Comparison of ENCODE assay signal across 8 cellular contexts in genomic region chrX:119757979-119758681, GRCh38. TPM values are rescaled to one million over a fixed set of nuclear protein-coding genes. Genes with fewer than 3 reads are reported as not detected.
DNase-seq lines count a peak whose midpoint lies in the region; ATAC-seq, FAIRE-seq and TF ChIP-seq lines count a peak whose summit lies in the region.

Gene SOWAHD, plus strand, starts transcription at chrX:119758588. Its CDS starts 80 bp downstream, at chrX:119758668.

- H3K4me2 ChIP-seq in K562 (ENCODE audit: insufficient read depth, low read length) (peak within 1 kb of the TSS; percentile 68), smooth muscle cell (peak within 1 kb of the TSS; percentile 84)

- H3K4me1 ChIP-seq in Panc1 (ENCODE audit: control insufficient read depth, insufficient read depth, low read length), result peaks cover 12% of the 10 kb centered on the region
- peaks cover 0 to 24% of the 10 kb centered on the region in 2 experiments; a peak in 3 of 5 replicates for H3K4me1 ChIP-seq in K562 (replicated peaks in 1 of 2; ENCODE audit: control insufficient read depth in 2 of 2, insufficient read depth in 2 of 2, low read length in 2 of 2)
- H3K4me1 ChIP-seq in smooth muscle cell (ENCODE audit: low read depth), result no peaks in the 10 kb centered on the region

- intact Hi-C loops in Panc1 (cut with micrococcal nuclease; ENCODE audit: unreplicated experiment), result loop anchor here (10.0 kb wide), 1 partner anchor 143 kb away; no protein-coding TSS in a partner anchor
- intact Hi-C loops in K562 (cut with micrococcal nuclease), result no loop called here

- H3K36me3 ChIP-seq in Panc1 (ENCODE audit: control insufficient read depth, insufficient read depth, low read length) (no peaks in the 10 kb centered on the region), K562 (ENCODE audit: control insufficient read depth, insufficient read depth, low read length) (no peaks in the 10 kb centered on the region), smooth muscle cell (ENCODE audit: low read depth) (no peaks in the 10 kb centered on the region)

- no peaks in the 10 kb centered on the region for H3F3A ChIP-seq in smooth muscle cell (ENCODE audit: low read depth)

- TF ChIP-seq CTCF in Panc1 (IDR thresholded peaks at IDR 0.05) (no peak), K562 (IDR thresholded peaks at IDR 0.05 in 2 of 3, conservative IDR thresholded peaks at IDR 0.05 in 1 of 3; ENCODE audit: insufficient read depth in 2 of 3, low read depth in 1 of 3, low read length in 3 of 3) (no peak), smooth muscle cell (IDR thresholded peaks at IDR 0.05; ENCODE audit: borderline replicate concordance, insufficient read depth, poor library complexity, severe bottlenecking) (no peak)

- H3K27me3 ChIP-seq in Panc1 (ENCODE audit: control insufficient read depth, insufficient read depth, low read length), result no peaks in the 10 kb centered on the region
- no peaks in the 10 kb centered on the region for H3K27me3 ChIP-seq in K562 (ENCODE audit: control insufficient read depth in 2 of 2, insufficient read depth in 2 of 2, low read length in 2 of 2)
- peaks cover 12% of the 10 kb centered on the region for H3K27me3 ChIP-seq in smooth muscle cell (ENCODE audit: low read depth)

- in situ Hi-C loops in Panc1 (cut with HindIII; ENCODE audit: low pct_unique_long_range_greater_than_20kb, low sequenced_read_pairs) (no loop called here), K562 (cut with MboI) (no loop called here)

- FAIRE-seq in K562 (lab: Jason Lieb, UNC), result no peak

- peak within 1 kb of the TSS; percentile 34 to 86; a peak in 3 of 4 replicates for H3K9ac ChIP-seq in K562 (ENCODE audit: insufficient read depth in 1 of 2, low read depth in 2 of 2, low read length in 2 of 2)
- H3K9ac ChIP-seq in smooth muscle cell (ENCODE audit: low read depth), result no peak within 1 kb of the TSS

- H3K9me3 ChIP-seq in Panc1 (ENCODE audit: control insufficient read depth, insufficient read depth, low read depth, low read length), result no peaks in the 10 kb centered on the region
- H3K9me3 ChIP-seq in K562 (replicated peaks; ENCODE audit: control insufficient read depth, insufficient read depth, low read depth, low read length), result no peaks in the 10 kb centered on the region
- no peaks in the 10 kb centered on the region for H3K9me3 ChIP-seq in smooth muscle cell (replicated peaks; ENCODE audit: low read depth)

- WGBS in K562 (ENCODE audit: insufficient coverage, low coverage, missing lambda C conversion rate), result 2% methylated on average over 15 of the region's 51 CpGs
- 50% methylated on average over 42 of the region's 51 CpGs for whole genome bisulfite sequencing in smooth muscle cell (ENCODE audit: low lambda C conversion rate)

- POLR2A ChIA-PET in Panc1 (lab: Charles Lee) (interaction anchor here (0.6 to 1.1 kb wide), 5 partner anchors 27 to 191 kb away, joined by 3 to 6 read pairs (median 4); partner anchors contain the start of genes RPL39 and SEPTIN6), K562 (lab: Yijun Ruan, JAX) (interaction anchor here (0.9 to 1.6 kb wide), 4 partner anchors 9 to 34 kb away, joined by 4 to 7 read pairs (median 4); partner anchors contain the start of gene RPL39)

- CTCF ChIA-PET in Panc1 (lab: Charles Lee) (interaction anchor here (0.6 to 1.8 kb wide), 5 partner anchors 13 to 154 kb away, joined by 3 to 8 read pairs (median 3); no protein-coding TSS in a partner anchor), K562 (lab: Yijun Ruan, JAX; ENCODE audit: low intra/inter-chr PET ratio) (no interaction called here)

- no peak within 1 kb of the TSS for H3K27ac ChIP-seq in Panc1 (ENCODE audit: low read length)
- H3K27ac ChIP-seq in K562 (ENCODE audit: extremely low read depth, low read depth, low read length), result no peak within 1 kb of the TSS
- no peak within 1 kb of the TSS for H3K27ac ChIP-seq in smooth muscle cell (ENCODE audit: low read depth)

- no peaks in the 10 kb centered on the region for H3K9me1 ChIP-seq in K562 (ENCODE audit: control insufficient read depth, insufficient read depth, low read length)

- H2AFZ ChIP-seq in K562 (ENCODE audit: low read depth, low read length), result peak within 1 kb of the TSS; percentile 84
- peak within 1 kb of the TSS; percentile 49 for H2AFZ ChIP-seq in smooth muscle cell (ENCODE audit: low read depth)

- H3K79me2 ChIP-seq in K562 (ENCODE audit: control insufficient read depth, insufficient read depth, low read length), result no peaks in the 10 kb centered on the region
- no peaks in the 10 kb centered on the region for H3K79me2 ChIP-seq in smooth muscle cell (ENCODE audit: low read depth)

- no peak for TF ChIP-seq EP300 in K562 (IDR thresholded peaks at IDR 0.05; ENCODE audit: low read length)

- TF ChIP-seq RAD21 in K562 (CRISPR knock-in tag; conservative IDR thresholded peaks at IDR 0.05 in 1 of 2, IDR thresholded peaks at IDR 0.05 in 1 of 2), result no peak

- BruUV-seq in Panc1 (replicated peaks; lab: Mats Ljungman, UMichigan), result no TSS peak
- no TSS peak for BruUV-seq in K562 (replicated peaks; lab: Mats Ljungman, UMichigan)

- H4K20me1 ChIP-seq in K562 (replicated peaks; ENCODE audit: control insufficient read depth, insufficient read depth, low read length) (no peaks in the 10 kb centered on the region; the same call in 1 of the 2 replicates), smooth muscle cell (ENCODE audit: low read depth) (no peaks in the 10 kb centered on the region)

- H3K4me3 ChIP-seq in Panc1 (ENCODE audit: low read depth in 2 of 2, low read length in 2 of 2), result peak within 1 kb of the TSS; percentile 54 to 58
- peak within 1 kb of the TSS; percentile 47 for H3K4me3 ChIP-seq in K562
- H3K4me3 ChIP-seq in smooth muscle cell, result peak within 1 kb of the TSS; percentile 51

- DNase-seq in activated CD8-positive, alpha-beta memory T cell treated with anti-CD3 and anti-CD28 coated beads, Interleukin-2, amount 50 U/mL, for 48 hours, result peak; percentile 57
- DNase-seq in activated CD8-positive, alpha-beta memory T cell treated with anti-CD3 and anti-CD28 coated beads for 24 hours, result no peak
- DNase-seq in Panc1 (ENCODE audit: low read depth, low spot score) (no peak), K562 (ENCODE audit: extremely low read depth in 1 of 4, low spot score in 3 of 4) (peak; percentile 30 to 60 (median 42)), iPS-NIHi7 (ENCODE audit: extremely low spot score) (peak; percentile 49), smooth muscle cell (lab: John Stamatoyannopoulos, UW; ENCODE audit: unreplicated experiment) (no peak), ureter (ENCODE audit: low spot score) (no peak), RPMI8226 (no peak)

- ATAC-seq in Panc1 (peak; percentile 67), K562 (peak; percentile 80)

- no peak for TF ChIP-seq POLR2A in K562 (conservative IDR thresholded peaks at IDR 0.05)

TF ChIP-seq in K562, 482 proteins besides CTCF, POLR2A, EP300 and RAD21 (continues in another document):
- TF ChIP-seq ZNF263 (CRISPR knock-in tag; IDR thresholded peaks at IDR 0.05; ENCODE audit: borderline replicate concordance) (peak; percentile 89), HDAC3 (IDR thresholded peaks at IDR 0.05; ENCODE audit: borderline replicate concordance, partially characterized antibody) (no peak), SPI1 (IDR thresholded peaks at IDR 0.05; ENCODE audit: borderline replicate concordance, low read depth, low read length) (peak; percentile 4; the same call in 1 of the 2 replicates)
- TF ChIP-seq, protein P1, sequence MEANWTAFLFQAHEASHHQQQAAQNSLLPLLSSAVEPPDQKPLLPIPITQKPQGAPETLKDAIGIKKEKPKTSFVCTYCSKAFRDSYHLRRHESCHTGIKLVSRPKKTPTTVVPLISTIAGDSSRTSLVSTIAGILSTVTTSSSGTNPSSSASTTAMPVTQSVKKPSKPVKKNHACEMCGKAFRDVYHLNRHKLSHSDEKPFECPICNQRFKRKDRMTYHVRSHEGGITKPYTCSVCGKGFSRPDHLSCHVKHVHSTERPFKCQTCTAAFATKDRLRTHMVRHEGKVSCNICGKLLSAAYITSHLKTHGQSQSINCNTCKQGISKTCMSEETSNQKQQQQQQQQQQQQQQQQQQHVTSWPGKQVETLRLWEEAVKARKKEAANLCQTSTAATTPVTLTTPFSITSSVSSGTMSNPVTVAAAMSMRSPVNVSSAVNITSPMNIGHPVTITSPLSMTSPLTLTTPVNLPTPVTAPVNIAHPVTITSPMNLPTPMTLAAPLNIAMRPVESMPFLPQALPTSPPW (CRISPR knock-in tag; IDR thresholded peaks at IDR 0.05), result 0 out of 2 replicates have a peak, but pooled peaks have one; percentile 7

RNA-seq across cellular contexts. Expression of gene SOWAHD, which starts in this region (rescaled TPM):
- total RNA-seq in Panc1 (2021; ENCODE audit: unreplicated experiment) (1.1 TPM), K562 (2014; rRNA removed) (0.20 TPM in 1 of 2 replicates, not detected in the other), K562 (2014; rRNA removed; fragmentation: Illumina TruSeq; extraction: Trizol) (not detected in 2 replicates), K562 (2015; rRNA removed; fragmentation: Illumina TruSeq; extraction: Trizol) (0.15 TPM in 1 of 2 replicates, not detected in the other), K562 (2021) (not detected in 2 replicates), smooth muscle cell (not detected in 2 replicates), ureter (0.57 TPM)
- 0.75 TPM for polyA plus RNA-seq in Panc1 (2012; ENCODE audit: insufficient read length)
- total RNA-seq in K562 (2011; cell fraction: chromatin; rRNA removed; ENCODE audit: low replicate concordance), result not detected in 2 replicates
- total RNA-seq in K562 (2011; cell fraction: nucleolus; rRNA removed), result not detected in 2 replicates
- not detected in 2 replicates for total RNA-seq in K562 (2011; cell fraction: nucleoplasm; rRNA removed)
- polyA plus RNA-seq in K562 (2011; rRNA removed) (0.11 and 0.13 TPM in 2 replicates), K562 (2014; fragmentation: Illumina TruSeq; extraction: Trizol) (not detected in 2 replicates), K562 (2014; fragmentation: Nextera tagmentation; extraction: Ambion mirVana) (not detected), K562 (2014; rRNA removed) (0.15 and 0.29 TPM in 2 replicates), smooth muscle cell (0.33 TPM in 1 of 2 replicates, not detected in the other)
- 0.12 and 0.16 TPM in 2 replicates for polyA plus RNA-seq in K562 (2011; cell fraction: cytosol; rRNA removed)
- 0.08 TPM in 1 of 2 replicates, not detected in the other for polyA plus RNA-seq in K562 (2011; cell fraction: nucleus; rRNA removed)
- 0.10 and 0.18 TPM in 2 replicates for polyA plus RNA-seq in K562 (2012)
- not detected in 2 replicates for polyA minus RNA-seq in K562 (2011; rRNA and poly(A)+ RNA removed)
- polyA minus RNA-seq in K562 (2011; cell fraction: cytosol; rRNA and poly(A)+ RNA removed), result not detected in 2 replicates
- polyA minus RNA-seq in K562 (2011; cell fraction: nucleus; rRNA and poly(A)+ RNA removed), result not detected in 2 replicates

Comparison
In these comparisons a context has a peak if more than half of its experiments do, and no peak if none do; other contexts are left out.
1. DNase-seq: peak in activated CD8-positive, alpha-beta memory T cell treated with anti-CD3 and anti-CD28 coated beads, Interleukin-2, amount 50 U/mL, for 48 hours (single experiment) and iPS-NIHi7 (single experiment); none in activated CD8-positive, alpha-beta memory T cell treated with anti-CD3 and anti-CD28 coated beads for 24 hours (single experiment), Panc1 (single experiment), smooth muscle cell (single experiment), ureter (single experiment) and RPMI8226 (single experiment).
2. Peak in DNase-seq, ATAC-seq, H3K4me3 ChIP-seq, H3K9ac ChIP-seq and H3K4me2 ChIP-seq in K562; RNA of the gene not detected or under 1 TPM.
3. Peak in every context shown above with its lines, with median percentiles within 50 percentile points of each other: H3K4me3 ChIP-seq.